27 cellular contexts compared by ENCODE assay signal in genomic region chr6:136147342-136147741, GRCh38.
"Had no signal": no experiment of that assay in that cellular context is flagged by ENCODE, and none has a peak within 500 bp of the region (broad histone marks: within the 10 kb centered on the region; RNA-seq: fewer than 3 reads in every experiment).

No MANE protein-coding gene starts in this region.

- H3K9me3 ChIP-seq: esophagus muscularis mucosa, gastrocnemius medialis had no signal

- ATAC-seq: activated CD8-positive, alpha-beta T cell treated with anti-CD3 and anti-CD28 coated beads for 36 hours; activated T-cell treated with anti-CD3 and anti-CD28 coated beads, Interleukin-2, amount 50 U/mL, for 4 hours; activated T-helper 17 cell treated with anti-CD3 and anti-CD28 coated beads, Interleukin-2, amount 50 U/mL, for 72 hours; effector memory CD8-positive, alpha-beta T cell; foreskin keratinocyte; gastrocnemius medialis; T-helper 17 cell; WTC11 had no signal

- H3K27ac ChIP-seq: brain microvascular endothelial cell, esophagus muscularis mucosa, foreskin keratinocyte, gastrocnemius medialis, VCaP had no signal

- DNase-seq: activated CD4-positive, alpha-beta T cell treated with anti-CD3 and anti-CD28 coated beads for 1 hour; activated CD4-positive, alpha-beta T cell treated with anti-CD3 and anti-CD28 coated beads for 4 hours; activated CD4-positive, alpha-beta T cell treated with anti-CD3 and anti-CD28 coated beads, Interleukin-2, amount 50 U/mL, for 1 hour; activated CD4-positive, alpha-beta T cell treated with anti-CD3 and anti-CD28 coated beads, Interleukin-2, amount 50 U/mL, for 48 hours; activated CD8-positive, alpha-beta memory T cell treated with anti-CD3 and anti-CD28 coated beads for 24 hours; activated CD8-positive, alpha-beta T cell treated with anti-CD3 and anti-CD28 coated beads for 36 hours; activated effector memory CD4-positive, alpha-beta T cell treated with Interleukin-2 at 50 U/mL for 16 hours; activated gamma-delta T cell treated with Interleukin-2 at 50 U/mL for 16 hours; activated naive CD4-positive, alpha-beta T cell treated with anti-CD3 and anti-CD28 coated beads, Interleukin-2, amount 50 U/mL, for 16 hours; activated naive CD4-positive, alpha-beta T cell treated with Interleukin-2 at 50 U/mL for 16 hours; activated T-cell treated with anti-CD3 and anti-CD28 coated beads, Interleukin-2, amount 50 U/mL, for 4 hours; amniotic stem cell; anterior cingulate cortex; brain microvascular endothelial cell; cortex of kidney; dermis blood vessel endothelial cell; effector CD4-positive, alpha-beta T cell; effector memory CD8-positive, alpha-beta T cell; erythroblast; foreskin keratinocyte; gastrocnemius medialis; T-helper 1 cell; T-helper 17 cell had no signal

- H3K27me3 ChIP-seq: brain microvascular endothelial cell, esophagus muscularis mucosa, foreskin keratinocyte, gastrocnemius medialis had no signal

- H3K4me3 ChIP-seq: esophagus muscularis mucosa, gastrocnemius medialis had no signal

- H3K4me1 ChIP-seq: foreskin keratinocyte, gastrocnemius medialis had no signal
